In the genomic region with DNA sequence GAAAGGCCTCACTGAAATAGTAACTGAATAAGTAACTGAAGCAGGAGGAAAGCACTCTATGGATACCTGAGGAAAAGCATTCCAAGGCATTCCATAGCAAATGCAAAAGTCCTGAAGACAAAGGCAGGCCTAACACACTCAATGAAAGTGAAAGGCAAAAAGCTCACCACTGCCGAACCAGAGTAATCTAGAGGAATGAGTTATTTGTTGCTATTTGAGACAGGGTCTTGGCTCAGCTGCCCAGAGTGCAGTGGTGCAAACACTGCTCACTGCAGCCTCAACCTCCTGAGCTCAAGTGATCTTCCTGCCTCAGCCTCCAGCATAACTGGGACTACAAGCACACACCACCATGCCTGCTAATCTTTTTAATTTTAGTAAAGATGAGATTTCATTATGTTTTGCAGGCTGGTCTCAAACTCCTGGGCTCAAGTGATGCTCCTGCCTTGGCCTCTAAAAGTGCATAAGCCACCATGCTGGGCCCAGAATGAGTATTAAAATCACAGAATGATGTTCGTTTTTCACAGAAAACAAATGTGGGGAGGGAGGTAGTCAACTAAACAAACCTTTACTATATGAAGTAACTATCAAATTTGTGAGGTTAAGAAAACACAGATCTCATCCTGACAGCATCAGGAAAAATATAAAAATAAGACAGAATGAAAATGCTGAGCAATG, we compare ENCODE assay signal across 14 cellular contexts. TPM values are rescaled to one million over a fixed set of nuclear protein-coding genes. Genes with fewer than 3 reads are reported as not detected.
DNase-seq lines count a peak whose midpoint lies in the region; ATAC-seq lines count a peak whose summit lies in the region.
"Had no signal": no experiment of that assay in that cellular context is flagged by ENCODE, and none has a peak within 500 bp of the region (broad histone marks: within the 10 kb centered on the region; RNA-seq: fewer than 3 reads in every experiment).

No MANE protein-coding gene starts in this region.

- DNase-seq in H7 (peak; percentile 43), iris pigment epithelial cell (ENCODE audit: low read depth) (peak; percentile 23), UCSD-AML1 (lab: John Stamatoyannopoulos, UW; ENCODE audit: unreplicated experiment) (no peak), NCI-H187 (lab: John Stamatoyannopoulos, UW) (no peak)
- DNase-seq in stimulated activated CD4-positive, alpha-beta T cell treated with anti-CD3 and anti-CD28 coated beads, Interleukin-4, amount 100 ng/mL, for 4 hours = no peak
- no peak for DNase-seq in activated naive CD4-positive, alpha-beta T cell (lab: John Stamatoyannopoulos, UW)
- DNase-seq: activated CD4-positive, alpha-beta T cell treated with anti-CD3 and anti-CD28 coated beads for 4 hours; anterior cingulate cortex; DMS153; PC-9; stimulated activated naive CD4-positive, alpha-beta T cell treated with Interleukin-2 at 50 U/mL for 16 hours had no signal

- H3K27me3 ChIP-seq in H7 (ENCODE audit: control insufficient read depth, insufficient read depth, low read length) = no peaks in the 10 kb centered on the region

- peak; percentile 68 for ATAC-seq in GM18907 (IDR thresholded peaks at IDR 0.05; ENCODE audit: unreplicated experiment)
- peak; percentile 45 for ATAC-seq in HG03571 (IDR thresholded peaks at IDR 0.05; ENCODE audit: unreplicated experiment)

- no peak overlapping the region for H3K4me3 ChIP-seq in H7 (ENCODE audit: insufficient read depth, low read depth, low read length)
- H3K4me3 ChIP-seq: PC-9, smooth muscle cell had no signal

- no peaks in the 10 kb centered on the region for H3K36me3 ChIP-seq in H7 (replicated peaks; ENCODE audit: control insufficient read depth, insufficient read depth, low read length)

RNA-seq across cellular contexts. Expression of a gene that starts 17.9 kb away (rescaled TPM):
- total RNA-seq in H7 (2014; rRNA removed; shearing (Covaris generic)) = 24.2 and 32.8 TPM in 2 replicates

RNA-seq across cellular contexts. Expression of a gene that starts 18.0 kb away (rescaled TPM):
- 7.5 and 20.2 TPM in 2 replicates for total RNA-seq in H7 (2014; rRNA removed; shearing (Covaris generic))

Comparison
In these comparisons a context has a peak if more than half of its experiments do, and no peak if none do; other contexts are left out.
1. DNase-seq: peak in H7 (single experiment) and iris pigment epithelial cell (single experiment); none in UCSD-AML1 (single experiment), NCI-H187 (0 of 2), stimulated activated CD4-positive, alpha-beta T cell treated with anti-CD3 and anti-CD28 coated beads, Interleukin-4, amount 100 ng/mL, for 4 hours (0 of 2) and activated naive CD4-positive, alpha-beta T cell (0 of 4).